21 cellular contexts compared by ENCODE assay signal in genomic region chr14:42277840-42278239, GRCh38.
DNase-seq lines count a peak whose midpoint lies in the region; ATAC-seq and TF ChIP-seq lines count a peak whose summit lies in the region.
"Had no signal": no experiment of that assay in that cellular context is flagged by ENCODE, and none has a peak within 500 bp of the region (broad histone marks: within the 10 kb centered on the region; RNA-seq: fewer than 3 reads in every experiment).

No MANE protein-coding gene starts in this region.

- DNase-seq in SIG-M5 treated with dmso at 0.1 percent for 504 hours (lab: John Stamatoyannopoulos, UW; ENCODE audit: unreplicated experiment) (peak; percentile 4), SIG-M5 (lab: John Stamatoyannopoulos, UW) (no peak), mesothelial cell of epicardium (ENCODE audit: low spot score in 2 of 2, unreplicated experiment in 2 of 2) (no peak), mucosa of gallbladder (ENCODE audit: low spot score) (no peak)
- DNase-seq: activated CD4-positive, alpha-beta T cell treated with anti-CD3 and anti-CD28 coated beads, Interleukin-2, amount 50 U/mL, for 4 hours; activated naive CD4-positive, alpha-beta T cell treated with Interleukin-2 at 50 U/mL for 16 hours; CD4-positive, CD25-positive, alpha-beta regulatory T cell; endodermal cell; left ventricle myocardium inferior; NCI-H1417 treated with DMSO at 0.1 percent for 48 hours; NCI-H2171 treated with DMSO at 0.1 percent for 48 hours; NCI-H774; tibial artery had no signal

- H3K4me2 ChIP-seq in Loucy (ENCODE audit: low read depth, low read length, poor library complexity, severe bottlenecking), result no peak overlapping the region

- no peaks in the 10 kb centered on the region for H3K27me3 ChIP-seq in Loucy (ENCODE audit: insufficient read depth, low read length, poor library complexity, severe bottlenecking)
- H3K27me3 ChIP-seq: neutrophil, right atrium auricular region, tibial artery had no signal

- H3K27me3 Mint-ChIP-seq in activated T-helper 17 cell treated with anti-CD3 and anti-CD28 coated beads, Interleukin-2, amount 50 U/mL, for 72 hours, result no peaks in the 10 kb centered on the region
- no peaks in the 10 kb centered on the region for H3K27me3 Mint-ChIP-seq in mesothelial cell of epicardium (ENCODE audit: low read depth)
- H3K27me3 Mint-ChIP-seq: CD4-positive, CD25-positive, alpha-beta regulatory T cell had no signal

- no peaks in the 10 kb centered on the region for H3K9me2 ChIP-seq in Loucy (replicated peaks; ENCODE audit: low read depth, low read length)

- TF ChIP-seq CTCF in Loucy (conservative IDR thresholded peaks at IDR 0.05; ENCODE audit: low read length), result peak; percentile 32; the same call in 1 of the 2 replicates
- TF ChIP-seq CTCF in mesothelial cell of epicardium (IDR thresholded peaks at IDR 0.05; ENCODE audit: unreplicated experiment), result no peak

- H2AFZ ChIP-seq in Loucy (ENCODE audit: low read length), result no peak overlapping the region; the same call in 1 of the 2 replicates

- no peaks in the 10 kb centered on the region for H3K9me3 ChIP-seq in Loucy (ENCODE audit: insufficient read depth, low read depth, low read length)
- H3K9me3 ChIP-seq: neutrophil, right atrium auricular region, tibial artery had no signal

- H3K9me3 Mint-ChIP-seq in activated T-helper 17 cell treated with anti-CD3 and anti-CD28 coated beads, Interleukin-2, amount 50 U/mL, for 72 hours, result peaks cover 9% of the 10 kb centered on the region
- peaks cover 15% of the 10 kb centered on the region for H3K9me3 Mint-ChIP-seq in mesothelial cell of epicardium

- no peaks in the 10 kb centered on the region for H3K4me1 Mint-ChIP-seq in activated T-helper 17 cell treated with anti-CD3 and anti-CD28 coated beads, Interleukin-2, amount 50 U/mL, for 72 hours
- peaks cover 5% of the 10 kb centered on the region for H3K4me1 Mint-ChIP-seq in mesothelial cell of epicardium
- H3K4me1 Mint-ChIP-seq: CD4-positive, CD25-positive, alpha-beta regulatory T cell; stimulated activated effector memory CD8-positive, alpha-beta T cell treated with anti-CD3 and anti-CD28 coated beads, Interleukin-12 subunit alpha, Interleukin-12 subunit beta, amount 100 ng/mL, for 72 hours had no signal

- H3K4me3 ChIP-seq in Loucy (ENCODE audit: low read length, poor library complexity, severe bottlenecking), result no peak overlapping the region
- H3K4me3 ChIP-seq: K562, right atrium auricular region, tibial artery had no signal

- no peaks in the 10 kb centered on the region for H3K4me1 ChIP-seq in Loucy (ENCODE audit: insufficient read depth, low read length, poor library complexity, severe bottlenecking)
- H3K4me1 ChIP-seq: left ventricle myocardium inferior, right atrium auricular region, tibial artery had no signal

- no peak overlapping the region for H3K27ac Mint-ChIP-seq in activated T-helper 17 cell treated with anti-CD3 and anti-CD28 coated beads, Interleukin-2, amount 50 U/mL, for 72 hours
- no peak overlapping the region for H3K27ac Mint-ChIP-seq in mesothelial cell of epicardium
- H3K27ac Mint-ChIP-seq: CD4-positive, CD25-positive, alpha-beta regulatory T cell; endodermal cell; stimulated activated effector memory CD8-positive, alpha-beta T cell treated with anti-CD3 and anti-CD28 coated beads, Interleukin-12 subunit alpha, Interleukin-12 subunit beta, amount 100 ng/mL, for 72 hours had no signal

- H3K4me3 Mint-ChIP-seq in activated T-helper 17 cell treated with anti-CD3 and anti-CD28 coated beads, Interleukin-2, amount 50 U/mL, for 72 hours, result no peak overlapping the region
- H3K4me3 Mint-ChIP-seq in mesothelial cell of epicardium, result no peak overlapping the region
- H3K4me3 Mint-ChIP-seq: CD4-positive, CD25-positive, alpha-beta regulatory T cell; endodermal cell; stimulated activated effector memory CD8-positive, alpha-beta T cell treated with anti-CD3 and anti-CD28 coated beads, Interleukin-12 subunit alpha, Interleukin-12 subunit beta, amount 100 ng/mL, for 72 hours had no signal

- no peaks in the 10 kb centered on the region for H3K36me3 ChIP-seq in Loucy (ENCODE audit: insufficient read depth, low read length)
- H3K36me3 ChIP-seq: left ventricle myocardium inferior, neutrophil, right atrium auricular region, tibial artery had no signal

- ATAC-seq in HG02852 (IDR thresholded peaks at IDR 0.05; ENCODE audit: unreplicated experiment), result peak; percentile 62
- no peak for ATAC-seq in activated T-helper 17 cell treated with anti-CD3 and anti-CD28 coated beads, Interleukin-2, amount 50 U/mL, for 72 hours (replicated peaks)
- no peak for ATAC-seq in HG02938 (IDR thresholded peaks at IDR 0.05; ENCODE audit: unreplicated experiment)
- ATAC-seq: K562; stimulated activated effector memory CD8-positive, alpha-beta T cell treated with anti-CD3 and anti-CD28 coated beads, Interleukin-12 subunit alpha, Interleukin-12 subunit beta, amount 100 ng/mL, for 72 hours had no signal

- no peaks in the 10 kb centered on the region for H3F3A ChIP-seq in Loucy (ENCODE audit: low read depth)

- H3K9ac ChIP-seq in Loucy (ENCODE audit: low read depth, low read length, poor library complexity, severe bottlenecking), result no peak overlapping the region

- no peaks in the 10 kb centered on the region for H4K20me1 ChIP-seq in Loucy (ENCODE audit: insufficient read depth, low read length, poor library complexity, severe bottlenecking)

- H3K36me3 Mint-ChIP-seq in activated T-helper 17 cell treated with anti-CD3 and anti-CD28 coated beads, Interleukin-2, amount 50 U/mL, for 72 hours (ENCODE audit: low read depth), result no peaks in the 10 kb centered on the region
- no peaks in the 10 kb centered on the region for H3K36me3 Mint-ChIP-seq in mesothelial cell of epicardium
- H3K36me3 Mint-ChIP-seq: CD4-positive, CD25-positive, alpha-beta regulatory T cell; stimulated activated effector memory CD8-positive, alpha-beta T cell treated with anti-CD3 and anti-CD28 coated beads, Interleukin-12 subunit alpha, Interleukin-12 subunit beta, amount 100 ng/mL, for 72 hours had no signal

- no peaks in the 10 kb centered on the region for H3K79me2 ChIP-seq in Loucy (ENCODE audit: insufficient read depth, low read length)
